Comparison of ENCODE assay signal across 1 cellular context in genomic region chr18:59219672-59220163, GRCh38.
TF ChIP-seq lines count a peak whose summit lies in the region.

Gene GRP, plus strand, starts transcription at chr18:59220158. Its CDS starts 108 bp downstream, at chr18:59220266.

TF ChIP-seq in H1, 55 proteins besides CTCF, POLR2A, EP300 and RAD21:
- TF ChIP-seq BACH1 (IDR thresholded peaks at IDR 0.05; ENCODE audit: low read length) (no peak), SIRT6 (IDR thresholded peaks at IDR 0.05; ENCODE audit: low read length) (no peak), KDM1A (IDR thresholded peaks at IDR 0.05; ENCODE audit: borderline replicate concordance, low read length) (no peak), CREB1 (IDR thresholded peaks at IDR 0.05) (no peak), CBX8 (IDR thresholded peaks at IDR 0.05; ENCODE audit: borderline replicate concordance, low read depth, low read length) (no peak), USF2 (IDR thresholded peaks at IDR 0.05; ENCODE audit: low read length) (no peak), SAP30 (IDR thresholded peaks at IDR 0.05; ENCODE audit: insufficient read depth, insufficient replicate concordance, low read length) (no peak), HDAC6 (IDR thresholded peaks at IDR 0.05; ENCODE audit: low read depth, low read length) (no peak), YY1 (IDR thresholded peaks at IDR 0.05; ENCODE audit: low read depth, low read length) (no peak), E2F6 (IDR thresholded peaks at IDR 0.05) (no peak), PHF8 (conservative IDR thresholded peaks at IDR 0.05; ENCODE audit: low read depth, low read length) (no peak), ATF2 (IDR thresholded peaks at IDR 0.05; ENCODE audit: low read length) (no peak), ASH2L (IDR thresholded peaks at IDR 0.05; ENCODE audit: low read length) (no peak), SP4 (IDR thresholded peaks at IDR 0.05; ENCODE audit: low read length) (no peak), SP1 (IDR thresholded peaks at IDR 0.05; ENCODE audit: low read depth, low read length) (no peak), CHD2 (IDR thresholded peaks at IDR 0.05; ENCODE audit: low read length) (no peak), JUN (IDR thresholded peaks at IDR 0.05; ENCODE audit: low read depth, low read length) (no peak), BCL11A (IDR thresholded peaks at IDR 0.05; ENCODE audit: low read depth in 2 of 2, low read length in 2 of 2) (no peak)
TF ChIP-seq in H1: peak in this region for 0.
